Comparison of ENCODE assay signal across 21 cellular contexts in the genomic region with DNA sequence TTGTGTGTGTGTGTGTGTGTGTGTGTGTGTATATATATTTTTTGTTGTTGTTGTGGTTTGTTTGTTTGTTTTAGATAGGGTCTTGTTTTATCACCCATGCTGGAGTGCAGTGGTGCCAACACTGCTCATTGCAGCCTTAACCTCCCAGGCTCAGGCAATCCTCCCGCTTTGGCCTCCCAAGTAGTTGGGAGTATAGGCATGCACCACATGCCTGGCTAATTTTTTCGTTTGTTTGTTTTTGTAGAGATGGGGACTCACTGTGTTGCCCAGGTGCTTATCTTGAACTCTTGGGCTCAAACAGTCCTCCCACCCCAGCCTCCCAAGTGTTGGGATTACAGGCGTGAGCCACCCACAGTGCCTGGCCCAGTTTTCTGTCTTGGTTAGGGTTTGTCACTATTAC.
"Had no signal": no experiment of that assay in that cellular context is flagged by ENCODE, and none has a peak within 500 bp of the region (broad histone marks: within the 10 kb centered on the region; RNA-seq: fewer than 3 reads in every experiment).

No MANE protein-coding gene starts in this region.

- ATAC-seq: esophagus mucosa; gastrocnemius medialis; heart right ventricle; left cardiac atrium; left lung; left ventricle myocardium superior; lower lobe of right lung; naive thymus-derived CD4-positive, alpha-beta T cell; natural killer cell had no signal

- H3K27ac Mint-ChIP-seq: dendritic cell treated with granulocyte-macrophage colony-stimulating factor and Interleukin-4, amounts not matched to agents 40 ng/mL and 50 ng/mL, for 4 days had no signal

- H3K4me3 ChIP-seq: colonic mucosa, esophagus squamous epithelium, gastrocnemius medialis, heart right ventricle, left lung, lower lobe of right lung had no signal

- H3K27me3 Mint-ChIP-seq: dendritic cell treated with granulocyte-macrophage colony-stimulating factor and Interleukin-4, amounts not matched to agents 40 ng/mL and 50 ng/mL, for 4 days; naive thymus-derived CD4-positive, alpha-beta T cell had no signal

- H3K9me3 Mint-ChIP-seq: dendritic cell treated with granulocyte-macrophage colony-stimulating factor and Interleukin-4, amounts not matched to agents 40 ng/mL and 50 ng/mL, for 4 days; naive thymus-derived CD4-positive, alpha-beta T cell; natural killer cell had no signal

- DNase-seq: colonic mucosa; cortex of kidney; effector CD8-positive, alpha-beta T cell; esophagus squamous epithelium; foreskin fibroblast; foreskin melanocyte; gastrocnemius medialis; glutamatergic neuron; head of caudate nucleus; heart right ventricle; hippocampal formation; left cardiac atrium; left lung; left ventricle myocardium superior; lower lobe of right lung; mesendoderm; midbrain; naive thymus-derived CD4-positive, alpha-beta T cell; natural killer cell had no signal

- H3K36me3 ChIP-seq: colonic mucosa had no signal

- H3K4me3 Mint-ChIP-seq: dendritic cell treated with granulocyte-macrophage colony-stimulating factor and Interleukin-4, amounts not matched to agents 40 ng/mL and 50 ng/mL, for 4 days; naive thymus-derived CD4-positive, alpha-beta T cell; natural killer cell had no signal

- H3K27ac ChIP-seq: colonic mucosa, esophagus squamous epithelium, gastrocnemius medialis, heart right ventricle, left lung, lower lobe of right lung had no signal

- H3K9me3 ChIP-seq: colonic mucosa, esophagus squamous epithelium, gastrocnemius medialis, heart right ventricle, left lung, lower lobe of right lung had no signal

- H3K4me1 Mint-ChIP-seq: naive thymus-derived CD4-positive, alpha-beta T cell had no signal

- H3K4me1 ChIP-seq: colonic mucosa, gastrocnemius medialis, left lung had no signal
